29 cellular contexts compared by ENCODE assay signal in genomic region chr2:193506035-193506434, GRCh38.
"Had no signal": no experiment of that assay in that cellular context is flagged by ENCODE, and none has a peak within 500 bp of the region (broad histone marks: within the 10 kb centered on the region; RNA-seq: fewer than 3 reads in every experiment).

No MANE protein-coding gene starts in this region.

- H3K27me3 Mint-ChIP-seq: naive thymus-derived CD4-positive, alpha-beta T cell; progenitor cell of endocrine pancreas; stimulated activated naive B cell treated with anti-CD40 and anti-IgM and Interleukin-4, amounts not matched to agents 10 μg/mL and 1 μg/mL and 100 μg/mL, for 72 hours; stimulated activated naive CD8-positive, alpha-beta T cell treated with anti-CD3 and anti-CD28 coated beads, Interleukin-15, amount 100 ng/mL, for 72 hours; type B pancreatic cell had no signal

- H3K36me3 ChIP-seq: neutrophil, pancreas, right lobe of liver, sigmoid colon, spleen, suprapubic skin, tibial artery, transverse colon, upper lobe of right lung, uterus had no signal

- H3K4me1 Mint-ChIP-seq: naive thymus-derived CD4-positive, alpha-beta T cell; natural killer cell; stimulated activated naive B cell treated with anti-CD40 and anti-IgM and Interleukin-4, amounts not matched to agents 10 μg/mL and 1 μg/mL and 100 μg/mL, for 72 hours; stimulated activated naive CD8-positive, alpha-beta T cell treated with anti-CD3 and anti-CD28 coated beads, Interleukin-15, amount 100 ng/mL, for 72 hours had no signal

- H3K27ac ChIP-seq: neutrophil, pancreas, psoas muscle, right lobe of liver, sigmoid colon, spleen, suprapubic skin, testis, tibial artery, transverse colon, upper lobe of right lung, uterus had no signal

- H3K36me3 Mint-ChIP-seq: naive thymus-derived CD4-positive, alpha-beta T cell; natural killer cell; stimulated activated naive B cell treated with anti-CD40 and anti-IgM and Interleukin-4, amounts not matched to agents 10 μg/mL and 1 μg/mL and 100 μg/mL, for 72 hours; type B pancreatic cell had no signal

- H3K4me3 ChIP-seq: pancreas, psoas muscle, right lobe of liver, sigmoid colon, spleen, suprapubic skin, tibial artery, transverse colon, upper lobe of right lung, uterus had no signal

- H3K9me3 ChIP-seq: neutrophil, pancreas, psoas muscle, right lobe of liver, sigmoid colon, suprapubic skin, testis, tibial artery, transverse colon, upper lobe of right lung, uterus had no signal

- ATAC-seq: naive thymus-derived CD4-positive, alpha-beta T cell; natural killer cell; pancreas; psoas muscle; right cardiac atrium; right lobe of liver; stimulated activated naive B cell treated with anti-CD40 and anti-IgM and Interleukin-4, amounts not matched to agents 10 μg/mL and 1 μg/mL and 100 μg/mL, for 72 hours; stimulated activated naive CD8-positive, alpha-beta T cell treated with anti-CD3 and anti-CD28 coated beads, Interleukin-15, amount 100 ng/mL, for 72 hours; upper lobe of right lung had no signal

- H3K9me3 Mint-ChIP-seq: nephron, type B pancreatic cell had no signal

- H3K4me1 ChIP-seq: pancreas, psoas muscle, right lobe of liver, sigmoid colon, spleen, suprapubic skin, testis, tibial artery, transverse colon, upper lobe of right lung, uterus had no signal

- H3K4me3 Mint-ChIP-seq: naive thymus-derived CD4-positive, alpha-beta T cell; natural killer cell; nephron; stimulated activated naive B cell treated with anti-CD40 and anti-IgM and Interleukin-4, amounts not matched to agents 10 μg/mL and 1 μg/mL and 100 μg/mL, for 72 hours; stimulated activated naive CD8-positive, alpha-beta T cell treated with anti-CD3 and anti-CD28 coated beads, Interleukin-15, amount 100 ng/mL, for 72 hours; type B pancreatic cell had no signal

- H3K27me3 ChIP-seq: neutrophil, pancreas, right lobe of liver, sigmoid colon, spleen, suprapubic skin, testis, tibial artery, transverse colon, upper lobe of right lung, uterus had no signal

- H3K27ac Mint-ChIP-seq: naive thymus-derived CD4-positive, alpha-beta T cell; natural killer cell; nephron; progenitor cell of endocrine pancreas; stimulated activated naive B cell treated with anti-CD40 and anti-IgM and Interleukin-4, amounts not matched to agents 10 μg/mL and 1 μg/mL and 100 μg/mL, for 72 hours; stimulated activated naive CD8-positive, alpha-beta T cell treated with anti-CD3 and anti-CD28 coated beads, Interleukin-15, amount 100 ng/mL, for 72 hours; type B pancreatic cell had no signal

- FAIRE-seq: pancreas, small intestine had no signal

- DNase-seq: naive thymus-derived CD4-positive, alpha-beta T cell; natural killer cell; nucleus accumbens; pancreas; psoas muscle; right cardiac atrium; right lobe of liver; sigmoid colon; small intestine; spleen; stimulated activated CD4-positive, alpha-beta T cell treated with anti-CD3 and anti-CD28 coated beads, Interleukin-12 subunit alpha, Interleukin-12 subunit beta, amount 100 ng/mL, for 4 hours; stimulated activated CD4-positive, alpha-beta T cell treated with anti-CD3 and anti-CD28 coated beads, Interleukin-1b, Interleukin-23, amount 100 ng/mL, for 48 hours; stimulated activated CD4-positive, alpha-beta T cell treated with anti-CD3 and anti-CD28 coated beads, Interleukin-4, amount 100 ng/mL, for 1 hour; stimulated activated CD4-positive, alpha-beta T cell treated with anti-CD3 and anti-CD28 coated beads, Interleukin-4, amount 100 ng/mL, for 4 hours; stimulated activated CD8-positive, alpha-beta memory T cell treated with anti-CD3 and anti-CD28 coated beads, Interleukin-4, amount 100 ng/mL, for 48 hours; stimulated activated naive B cell treated with anti-CD40 and anti-IgM and Interleukin-4, amounts not matched to agents 10 μg/mL and 1 μg/mL and 100 μg/mL, for 72 hours; stimulated activated naive CD4-positive, alpha-beta T cell treated with Interleukin-2 at 50 U/mL for 16 hours; stimulated activated naive CD8-positive, alpha-beta T cell treated with anti-CD3 and anti-CD28 coated beads, Interleukin-15, amount 100 ng/mL, for 72 hours; substantia nigra; testis; tibial artery; transverse colon; upper lobe of right lung; uterus had no signal
